Comparison of ENCODE assay signal across 6 cellular contexts in genomic region chr16:32868334-32868733, GRCh38.
DNase-seq lines count a peak whose midpoint lies in the region; ATAC-seq, FAIRE-seq and TF ChIP-seq lines count a peak whose summit lies in the region.
"Not testable (repeated sequence)": the region's sequence is repeated elsewhere in the genome, so short reads cannot be mapped to it uniquely, and the experiment has no call there.

No MANE protein-coding gene starts in this region.

- DNase-seq in Right ventricle myocardium inferior (ENCODE audit: missing footprints) (peak; percentile 28), heart left ventricle (peak in 4 of 5 donors; percentile 12 to 55 (median 50)), left ventricle myocardium inferior (peak; percentile 33), kidney (peak; percentile 20), psoas muscle (peak; percentile 51 to 81), gastrocnemius medialis (peak; percentile 40 to 79)

- in situ Hi-C loops in gastrocnemius medialis (cut with MboI; ENCODE audit: low sequenced_read_pairs in 4 of 4), result not testable (repeated sequence)

- not testable (repeated sequence) for H3K36me3 ChIP-seq in heart left ventricle; left ventricle myocardium inferior; kidney (ENCODE audit: control insufficient read depth in 1 of 2, insufficient read depth in 2 of 2, low read length in 2 of 2); psoas muscle (ENCODE audit: insufficient read depth in 1 of 2, low read depth in 1 of 2); gastrocnemius medialis

- H3K27ac ChIP-seq in heart left ventricle; left ventricle myocardium inferior (replicated peaks); kidney (ENCODE audit: low read depth in 2 of 2, low read length in 2 of 2); psoas muscle; gastrocnemius medialis: not testable (repeated sequence)

- not testable (repeated sequence) for H3K9ac ChIP-seq in kidney (ENCODE audit: low read length in 2 of 2)

- intact Hi-C loops in Right ventricle myocardium inferior (cut with DNase I); heart left ventricle (cut with DNase I); left ventricle myocardium inferior (cut with micrococcal nuclease); kidney (cut with DNase I); psoas muscle (cut with DNase I); gastrocnemius medialis (cut with DNase I; ENCODE audit: low total_unique reads): not testable (repeated sequence)

- H3K4me1 ChIP-seq in heart left ventricle; left ventricle myocardium inferior; kidney (ENCODE audit: control insufficient read depth in 1 of 2, insufficient read depth in 1 of 2, low read depth in 1 of 2, low read length in 2 of 2); psoas muscle; gastrocnemius medialis: not testable (repeated sequence)

- FAIRE-seq in kidney (lab: Jason Lieb, UNC), result not testable (repeated sequence)

- not testable (repeated sequence) for H3K9me3 ChIP-seq in heart left ventricle; left ventricle myocardium inferior (replicated peaks); kidney (ENCODE audit: control insufficient read depth in 1 of 2, low read length in 2 of 2); psoas muscle; gastrocnemius medialis

- 60 to 71% methylated on average over 5 to 6 of the region's 8 CpGs; no CpG with 5 or more reads in 2 of the 4 donors for WGBS in heart left ventricle, 4 donors
- 47 to 62% (median 52%) methylated on average over 3 to 5 of the region's 8 CpGs for WGBS in psoas muscle, 3 donors

- not testable (repeated sequence) for H3K27me3 ChIP-seq in heart left ventricle; left ventricle myocardium inferior (ENCODE audit: low read depth); psoas muscle (ENCODE audit: insufficient read depth in 3 of 3, low read length in 2 of 3); gastrocnemius medialis

- ATAC-seq in Right ventricle myocardium inferior (peak; percentile 47), heart left ventricle (peak; percentile 47 to 69 (median 54)), psoas muscle (peak; percentile 70 to 76 (median 74)), gastrocnemius medialis (peak; percentile 48 to 65)

- not testable (repeated sequence) for TF ChIP-seq CTCF in heart left ventricle (IDR thresholded peaks at IDR 0.05); left ventricle myocardium inferior (IDR thresholded peaks at IDR 0.05; ENCODE audit: borderline replicate concordance); kidney (IDR thresholded peaks at IDR 0.05; ENCODE audit: borderline replicate concordance, extremely low read depth, insufficient read depth); psoas muscle (IDR thresholded peaks at IDR 0.05); gastrocnemius medialis (IDR thresholded peaks at IDR 0.05 in 4 of 5, conservative IDR thresholded peaks at IDR 0.05 in 1 of 5)

- TF ChIP-seq POLR2A in heart left ventricle (IDR thresholded peaks at IDR 0.05); gastrocnemius medialis (IDR thresholded peaks at IDR 0.05): not testable (repeated sequence)

- not testable (repeated sequence) for H3K4me3 ChIP-seq in heart left ventricle; left ventricle myocardium inferior; kidney (ENCODE audit: low read length in 2 of 2); psoas muscle; gastrocnemius medialis
